Comparison of ENCODE assay signal across 8 cellular contexts in the genomic region with DNA sequence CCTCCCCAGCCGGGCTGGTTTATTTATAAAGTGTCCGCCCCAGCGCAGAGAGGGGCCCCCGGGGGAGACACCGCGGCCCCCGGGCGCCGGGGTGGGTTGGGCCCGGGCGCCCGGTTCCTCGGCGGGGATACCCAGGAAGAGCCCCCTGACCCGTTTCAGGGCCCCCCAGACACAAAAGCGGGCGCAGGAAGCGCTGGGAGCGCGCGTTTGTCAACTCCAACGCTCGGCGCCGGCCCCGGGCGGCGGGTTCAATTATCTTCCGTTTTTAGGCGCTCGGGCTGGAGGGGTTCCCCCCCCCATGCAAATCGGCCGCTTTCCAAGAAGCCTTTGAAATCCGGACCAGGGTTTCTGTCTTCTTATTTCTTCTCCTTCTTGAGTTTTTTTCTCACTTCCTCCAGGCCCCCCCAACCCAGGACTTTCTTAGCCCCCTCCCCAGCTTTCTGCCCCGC. TPM values are rescaled to one million over a fixed set of nuclear protein-coding genes. Genes with fewer than 3 reads are reported as not detected.
A peak's percentile ranks its signal among the peaks of the same experiment; 100 is the strongest.
DNase-seq lines count a peak whose midpoint lies in the region; ATAC-seq and TF ChIP-seq lines count a peak whose summit lies in the region.

No MANE protein-coding gene starts in this region.

- DNase-seq in MV-4-11 (lab: John Stamatoyannopoulos, UW) (peak; percentile 86), adipocyte (ENCODE audit: low read depth) (peak; percentile 62), spleen (peak; percentile 92), omental fat pad (ENCODE audit: low spot score) (no peak), cerebellar nuclear complex (lab: John Stamatoyannopoulos, UW) (no peak)

- peaks cover 10% of the 10 kb centered on the region for H3K36me3 ChIP-seq in adipocyte (ENCODE audit: control insufficient read depth, insufficient read depth, low read length, severe bottlenecking)
- peaks cover 14% of the 10 kb centered on the region for H3K36me3 ChIP-seq in iPS-15b (ENCODE audit: control insufficient read depth, insufficient read depth, low read length)
- peaks cover 0 to 30% (median 11%) of the 10 kb centered on the region in 6 donors for H3K36me3 ChIP-seq in spleen

- H3K27me3 ChIP-seq in adipocyte (replicated peaks; ENCODE audit: control insufficient read depth, insufficient read depth, low read length) (no peaks in the 10 kb centered on the region), iPS-15b (ENCODE audit: control insufficient read depth, insufficient read depth, low read length) (no peaks in the 10 kb centered on the region), spleen (replicated peaks in 1 of 7) (no peaks in the 10 kb centered on the region)

- intact Hi-C loops in spleen (cut with DNase I; ENCODE audit: low total_unique reads) = loop anchor here (10.0 kb wide), 1 partner anchor 142 kb away; no protein-coding TSS in a partner anchor

- ATAC-seq in GM18870 (IDR thresholded peaks at IDR 0.05; ENCODE audit: unreplicated experiment) (no peak), omental fat pad (ENCODE audit: low FRiP score) (no peak)

- peak overlapping the region; percentile 92 for H3K4me3 ChIP-seq in GM12875 (ENCODE audit: low read depth, low read length)
- peak overlapping the region; percentile 91 for H3K4me3 ChIP-seq in adipocyte (ENCODE audit: low read length)
- peak overlapping the region; percentile 74 for H3K4me3 ChIP-seq in iPS-15b (ENCODE audit: low read depth, low read length)
- H3K4me3 ChIP-seq in spleen = peak overlapping the region; percentile 43 to 90 (median 87)

- peaks cover 19% of the 10 kb centered on the region for H3K4me1 ChIP-seq in adipocyte (ENCODE audit: control insufficient read depth, insufficient read depth, low read length)
- H3K4me1 ChIP-seq in iPS-15b (ENCODE audit: control insufficient read depth, insufficient read depth, low read length) = no peaks in the 10 kb centered on the region
- H3K4me1 ChIP-seq in spleen = peaks cover 0 to 76% (median 37%) of the 10 kb centered on the region in 6 donors

- TF ChIP-seq POLR2A in spleen (IDR thresholded peaks at IDR 0.05) = no peak

- 0 to 1% (median 0%) methylated on average over 34 to 35 of the region's 35 CpGs for WGBS in spleen, 5 donors

- TF ChIP-seq CTCF in GM12875 (IDR thresholded peaks at IDR 0.05; ENCODE audit: borderline replicate concordance, insufficient read depth, low read depth, low read length) (no peak), spleen (IDR thresholded peaks at IDR 0.05 in 8 of 11, conservative IDR thresholded peaks at IDR 0.05 in 3 of 11) (peak in 1 of 11 experiments; percentile 18), omental fat pad (IDR thresholded peaks at IDR 0.05) (no peak)

- H3K9me3 ChIP-seq in adipocyte (ENCODE audit: control insufficient read depth, low read length) (no peaks in the 10 kb centered on the region), iPS-15b (ENCODE audit: control insufficient read depth, insufficient read depth, low read length) (no peaks in the 10 kb centered on the region), spleen (no peaks in the 10 kb centered on the region)

- H3K27ac ChIP-seq in spleen = peak overlapping the region; percentile 22 to 98 (median 95)

- peak overlapping the region; percentile 97 for H3K9ac ChIP-seq in adipocyte (ENCODE audit: low read length)
- peak overlapping the region; percentile 70 for H3K9ac ChIP-seq in iPS-15b (ENCODE audit: low read depth, low read length)

RNA-seq across cellular contexts. Expression of gene ARID3A, which starts 0.8 kb away (rescaled TPM):
- total RNA-seq in spleen (10 to 100 TPM; 14.9 to 42.5 (median 22.6) TPM), omental fat pad (10 to 100 TPM in 2 of 4 donors, 1 to 10 TPM in 2; 3.7 to 15.1 (median 7.7) TPM)
- polyA plus RNA-seq in spleen = 10 to 100 TPM in 1 of 3 donors, 1 to 10 TPM in 2; 2.5 to 10.3 (median 3.2) TPM

RNA-seq across cellular contexts. Expression of gene KISS1R, which starts 9.5 kb away (rescaled TPM):
- under 1 TPM in 5 of 7 donors, not detected in 2; 0.30 to 0.50 (median 0.37) TPM for total RNA-seq in spleen
- polyA plus RNA-seq in spleen = under 1 TPM; 0.22 to 0.42 (median 0.27) TPM
- under 1 TPM in 1 of 4 donors, not detected in 3; 0.24 TPM for total RNA-seq in omental fat pad

RNA-seq across cellular contexts. Expression of gene R3HDM4, which starts 13.6 kb away (rescaled TPM):
- total RNA-seq in spleen (100 to 1,000 TPM in 3 of 7 donors, 10 to 100 TPM in 4; 41.0 to 175 (median 90.9) TPM), omental fat pad (10 to 100 TPM; 27.1 to 55.2 (median 44.4) TPM)
- 10 to 100 TPM; 74.6 to 99.7 (median 87.4) TPM for polyA plus RNA-seq in spleen

RNA-seq across cellular contexts. Expression of gene RNU6-9, which starts 33.3 kb away (rescaled TPM):
- total RNA-seq in spleen (not detected), omental fat pad (not detected)
- polyA plus RNA-seq in spleen = not detected

RNA-seq across cellular contexts. Expression of gene MED16, which starts 33.6 kb away (rescaled TPM):
- total RNA-seq in spleen (10 to 100 TPM; 37.0 to 60.7 (median 52.7) TPM), omental fat pad (10 to 100 TPM; 20.1 to 34.0 (median 24.5) TPM)
- 10 to 100 TPM; 43.2 to 82.1 (median 77.6) TPM for polyA plus RNA-seq in spleen

Comparison
In these comparisons a context has a peak if more than half of its experiments do, and no peak if none do; other contexts are left out.
1. DNase-seq: peak in MV-4-11 (single experiment), adipocyte (single experiment) and spleen (single experiment); none in omental fat pad (single experiment) and cerebellar nuclear complex (0 of 2).
2. Peak in every context shown above with its lines, with median percentiles within 50 percentile points of each other: H3K4me3 ChIP-seq.